Comparison of ENCODE assay signal across 10 cellular contexts in the genomic region with DNA sequence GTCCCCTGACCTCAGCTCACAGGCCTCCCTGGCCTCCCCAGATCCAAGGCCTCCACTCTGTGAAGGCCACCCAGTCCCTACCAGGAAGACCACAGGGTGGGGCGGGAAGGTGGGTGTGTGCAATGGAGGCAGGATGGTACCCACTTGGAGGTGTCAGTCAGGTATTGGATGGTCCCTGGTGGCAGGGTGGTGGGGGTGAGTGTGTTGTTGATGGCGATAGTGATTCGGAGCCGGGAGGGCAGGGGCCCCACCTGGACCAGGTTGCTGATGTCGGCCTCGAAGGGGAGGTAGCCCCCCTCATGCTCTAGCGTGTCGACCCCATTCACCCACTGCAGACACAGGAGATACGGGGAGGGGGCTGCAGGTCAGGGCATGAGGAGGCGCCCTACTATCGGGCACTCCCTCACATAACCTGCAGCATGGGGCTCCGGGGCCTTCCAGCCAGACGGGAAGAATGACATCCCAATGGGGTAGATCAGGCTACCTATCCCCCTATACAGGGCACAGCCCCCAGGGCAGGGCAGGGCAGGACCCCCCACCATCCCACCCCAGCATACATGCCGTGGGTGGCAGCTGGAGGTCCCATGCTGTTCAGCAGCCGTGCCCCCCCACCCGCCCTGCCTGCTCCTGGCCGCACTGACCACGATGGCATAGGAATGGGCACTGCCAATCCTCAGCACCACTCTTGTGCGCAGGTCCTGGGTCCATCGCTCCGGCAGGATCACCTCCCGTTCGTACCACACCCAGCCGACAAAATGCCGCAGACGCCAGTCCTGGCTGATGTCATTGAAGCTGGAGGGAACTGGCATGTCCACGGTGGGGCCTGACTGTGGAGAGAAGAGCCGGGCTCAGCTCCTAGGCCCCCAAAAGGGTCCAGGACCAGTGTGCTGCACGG. TPM values are rescaled to one million over a fixed set of nuclear protein-coding genes. Genes with fewer than 3 reads are reported as not detected.
DNase-seq lines count a peak whose midpoint lies in the region; ATAC-seq and TF ChIP-seq lines count a peak whose summit lies in the region.
"Had no signal": no experiment of that assay in that cellular context is flagged by ENCODE, and none has a peak within 500 bp of the region (broad histone marks: within the 10 kb centered on the region; RNA-seq: fewer than 3 reads in every experiment).

No MANE protein-coding gene starts in this region.

- H2BK15ac ChIP-seq in mesenchymal stem cell (ENCODE audit: low read depth, poor library complexity, severe bottlenecking) = no peak overlapping the region

- H3K4ac ChIP-seq in mesenchymal stem cell (ENCODE audit: low read depth in 1 of 2, low read length in 2 of 2) = no peak overlapping the region

- H3K18ac ChIP-seq in mesenchymal stem cell (ENCODE audit: low read depth in 1 of 2, low read length in 2 of 2) = no peak overlapping the region

- H2BK120ac ChIP-seq in mesenchymal stem cell (ENCODE audit: low read depth, low read length) = no peak overlapping the region

- intact Hi-C loops in heart left ventricle (cut with DNase I) = loop anchor here in 1 of 10 donors (10.0 kb wide), 1 partner anchor 105 kb away; a partner anchor contains a TSS
- intact Hi-C loops in Right ventricle myocardium superior (cut with DNase I) = no loop called here
- intact Hi-C loops in activated T-helper 1 cell treated with anti-CD3 and anti-CD28 coated beads, Interleukin-12 subunit alpha, Interleukin-12 subunit beta, Interleukin-2, Interleukin-4 antibody, amounts not matched to agents 30 ng/mL and 10 ng/mL and 1 ng/mL, durations not matched to agents 14 hours and 24 hours and 36 hours (cut with micrococcal nuclease) = loop anchor here (5.0 kb wide), 1 partner anchor 762 kb away; a partner anchor contains a TSS

- peak overlapping the region in 8 of 12 donors; percentile 76 to 99 (median 87) for H3K4me3 ChIP-seq in heart left ventricle
- H3K4me3 ChIP-seq in mesenchymal stem cell (ENCODE audit: insufficient read depth in 1 of 2, low read depth in 1 of 2, low read length in 2 of 2) = peak overlapping the region in 1 of 2 experiments; percentile 83

- H3K79me1 ChIP-seq in mesenchymal stem cell (replicated peaks; ENCODE audit: low read length, poor library complexity, severe bottlenecking) = peaks cover 23% of the 10 kb centered on the region

- no peak overlapping the region for H2BK5ac ChIP-seq in mesenchymal stem cell (ENCODE audit: low read depth, low read length, poor library complexity, severe bottlenecking)

- H2BK12ac ChIP-seq in mesenchymal stem cell (ENCODE audit: low read length in 2 of 2) = no peak overlapping the region

- no peak overlapping the region for H4K91ac ChIP-seq in mesenchymal stem cell (ENCODE audit: low read length)

- H2AFZ ChIP-seq in mesenchymal stem cell (ENCODE audit: low read depth, low read length) = no peak overlapping the region

- H3K27ac Mint-ChIP-seq in activated T-helper 1 cell treated with anti-CD3 and anti-CD28 coated beads, Interleukin-12 subunit alpha, Interleukin-12 subunit beta, Interleukin-2, Interleukin-4 antibody, amounts not matched to agents 30 ng/mL and 10 ng/mL and 1 ng/mL, durations not matched to agents 14 hours and 24 hours and 36 hours = peak overlapping the region; percentile 90
- no peak overlapping the region for H3K27ac Mint-ChIP-seq in type B pancreatic cell

- H3K4me3 Mint-ChIP-seq in activated T-helper 1 cell treated with anti-CD3 and anti-CD28 coated beads, Interleukin-12 subunit alpha, Interleukin-12 subunit beta, Interleukin-2, Interleukin-4 antibody, amounts not matched to agents 30 ng/mL and 10 ng/mL and 1 ng/mL, durations not matched to agents 14 hours and 24 hours and 36 hours = peak overlapping the region; percentile 87
- peak overlapping the region; percentile 78 for H3K4me3 Mint-ChIP-seq in type B pancreatic cell

- H3K36me3 Mint-ChIP-seq in activated T-helper 1 cell treated with anti-CD3 and anti-CD28 coated beads, Interleukin-12 subunit alpha, Interleukin-12 subunit beta, Interleukin-2, Interleukin-4 antibody, amounts not matched to agents 30 ng/mL and 10 ng/mL and 1 ng/mL, durations not matched to agents 14 hours and 24 hours and 36 hours (ENCODE audit: low read depth) = peaks cover 11% of the 10 kb centered on the region
- no peaks in the 10 kb centered on the region for H3K36me3 Mint-ChIP-seq in type B pancreatic cell

- H3K23ac ChIP-seq in mesenchymal stem cell (ENCODE audit: low read length in 2 of 2) = no peak overlapping the region

- TF ChIP-seq CTCF in heart left ventricle (IDR thresholded peaks at IDR 0.05) (no peak), type B pancreatic cell (conservative IDR thresholded peaks at IDR 0.05) (no peak)

- H3K14ac ChIP-seq in mesenchymal stem cell (ENCODE audit: low read length in 2 of 2) = no peak overlapping the region

- H3K4me2 ChIP-seq in mesenchymal stem cell (ENCODE audit: low read length, poor library complexity, severe bottlenecking) = no peak overlapping the region

- H3K9me3 ChIP-seq in heart left ventricle (no peaks in the 10 kb centered on the region), mesenchymal stem cell (ENCODE audit: control insufficient read depth, low read length) (no peaks in the 10 kb centered on the region)
- H3K9me3 ChIP-seq: breast epithelium had no signal

- peaks cover 0 to 24% (median 16%) of the 10 kb centered on the region in 12 donors for H3K4me1 ChIP-seq in heart left ventricle
- H3K4me1 ChIP-seq in mesenchymal stem cell (ENCODE audit: control insufficient read depth, insufficient read depth, low read depth, low read length) = peaks cover 18% of the 10 kb centered on the region

- H3K4me1 Mint-ChIP-seq in activated T-helper 1 cell treated with anti-CD3 and anti-CD28 coated beads, Interleukin-12 subunit alpha, Interleukin-12 subunit beta, Interleukin-2, Interleukin-4 antibody, amounts not matched to agents 30 ng/mL and 10 ng/mL and 1 ng/mL, durations not matched to agents 14 hours and 24 hours and 36 hours (ENCODE audit: low read depth) = peaks cover 7% of the 10 kb centered on the region
- H3K4me1 Mint-ChIP-seq in type B pancreatic cell (ENCODE audit: unreplicated experiment) = no peaks in the 10 kb centered on the region

- no peaks in the 10 kb centered on the region for H3K9me3 Mint-ChIP-seq in activated T-helper 1 cell treated with anti-CD3 and anti-CD28 coated beads, Interleukin-12 subunit alpha, Interleukin-12 subunit beta, Interleukin-2, Interleukin-4 antibody, amounts not matched to agents 30 ng/mL and 10 ng/mL and 1 ng/mL, durations not matched to agents 14 hours and 24 hours and 36 hours
- H3K9me3 Mint-ChIP-seq in type B pancreatic cell = no peaks in the 10 kb centered on the region

- peak overlapping the region; percentile 32 for H4K8ac ChIP-seq in mesenchymal stem cell (ENCODE audit: low read length)

- H3K27me3 Mint-ChIP-seq in activated T-helper 1 cell treated with anti-CD3 and anti-CD28 coated beads, Interleukin-12 subunit alpha, Interleukin-12 subunit beta, Interleukin-2, Interleukin-4 antibody, amounts not matched to agents 30 ng/mL and 10 ng/mL and 1 ng/mL, durations not matched to agents 14 hours and 24 hours and 36 hours (ENCODE audit: insufficient read depth) = no peaks in the 10 kb centered on the region
- no peaks in the 10 kb centered on the region for H3K27me3 Mint-ChIP-seq in type B pancreatic cell

- no peak for DNase-seq in heart left ventricle
- no peak for DNase-seq in Right ventricle myocardium superior
- DNase-seq in activated T-helper 1 cell treated with anti-CD3 and anti-CD28 coated beads, Interleukin-12 subunit alpha, Interleukin-12 subunit beta, Interleukin-2, Interleukin-4 antibody, amounts not matched to agents 30 ng/mL and 10 ng/mL and 1 ng/mL, durations not matched to agents 14 hours and 24 hours and 36 hours (ENCODE audit: low spot score) = no peak
- DNase-seq in mesenchymal stem cell = no peak
- DNase-seq in type B pancreatic cell (ENCODE audit: extremely low spot score, unreplicated experiment) = no peak
- no peak for DNase-seq in NCI-H526 (lab: John Stamatoyannopoulos, UW)
- DNase-seq in NCI-H2196 treated with DMSO at 0.1 percent for 48 hours (lab: John Stamatoyannopoulos, UW; ENCODE audit: unreplicated experiment) = no peak
- no peak for DNase-seq in NCI-H1092 (lab: John Stamatoyannopoulos, UW)
- DNase-seq: NCI-H1105 had no signal

- WGBS in heart left ventricle, 4 donors = 87 to 95% (median 90%) methylated on average over 21 to 29 of the region's 29 CpGs
- WGBS in mesenchymal stem cell = 98% methylated on average over 29 of the region's 29 CpGs

- H3K36me3 ChIP-seq in heart left ventricle (peaks cover 0 to 44% (median 34%) of the 10 kb centered on the region in 9 donors), mesenchymal stem cell (ENCODE audit: control insufficient read depth in 1 of 2, insufficient read depth in 2 of 2, low read depth in 1 of 2, low read length in 2 of 2) (peaks cover 14 to 33% of the 10 kb centered on the region in 2 experiments)
- H3K36me3 ChIP-seq: breast epithelium had no signal

- H3K27me3 ChIP-seq in heart left ventricle (no peaks in the 10 kb centered on the region), mesenchymal stem cell (ENCODE audit: control insufficient read depth in 1 of 2, insufficient read depth in 1 of 2, low read length in 2 of 2) (no peaks in the 10 kb centered on the region)
- H3K27me3 ChIP-seq: breast epithelium had no signal

- peak overlapping the region; percentile 94 for H3K9ac ChIP-seq in mesenchymal stem cell (ENCODE audit: low read length)

- ATAC-seq in heart left ventricle (no peak), Right ventricle myocardium superior (ENCODE audit: poor library complexity) (no peak)

- no peak for TF ChIP-seq POLR2A in heart left ventricle (IDR thresholded peaks at IDR 0.05)

- H3K27ac ChIP-seq in heart left ventricle = peak overlapping the region in 10 of 12 donors; percentile 58 to 92 (median 85)
- H3K27ac ChIP-seq in mesenchymal stem cell (ENCODE audit: low read length, poor library complexity, severe bottlenecking) = no peak overlapping the region

- H2AK5ac ChIP-seq in mesenchymal stem cell (ENCODE audit: low read length, severe bottlenecking) = no peak overlapping the region

RNA-seq across cellular contexts. Expression of a gene that starts 2.2 kb away (rescaled TPM):
- 10 to 100 TPM in 8 of 9 donors, 1 to 10 TPM in 1; 9.9 to 47.3 (median 14.9) TPM for total RNA-seq in heart left ventricle
- polyA plus RNA-seq in heart left ventricle = 10 to 100 TPM; 13.8 to 21.5 TPM
- total RNA-seq in Right ventricle myocardium superior = 16.1 TPM
- 49.7 and 50.1 TPM in 2 replicates for total RNA-seq in activated T-helper 1 cell treated with anti-CD3 and anti-CD28 coated beads, Interleukin-12 subunit alpha, Interleukin-12 subunit beta, Interleukin-2, Interleukin-4 antibody, amounts not matched to agents 30 ng/mL and 10 ng/mL and 1 ng/mL, durations not matched to agents 14 hours and 24 hours and 36 hours
- polyA plus RNA-seq in mesenchymal stem cell (2013, experiment 1 of 2) = 26.6 TPM
- 26.9 TPM for polyA plus RNA-seq in mesenchymal stem cell (2013, experiment 2 of 2)
- 46.6 and 53.8 TPM in 2 replicates for total RNA-seq in type B pancreatic cell (ENCODE audit: low replicate concordance)
